10 cellular contexts compared by ENCODE assay signal in the genomic region with DNA sequence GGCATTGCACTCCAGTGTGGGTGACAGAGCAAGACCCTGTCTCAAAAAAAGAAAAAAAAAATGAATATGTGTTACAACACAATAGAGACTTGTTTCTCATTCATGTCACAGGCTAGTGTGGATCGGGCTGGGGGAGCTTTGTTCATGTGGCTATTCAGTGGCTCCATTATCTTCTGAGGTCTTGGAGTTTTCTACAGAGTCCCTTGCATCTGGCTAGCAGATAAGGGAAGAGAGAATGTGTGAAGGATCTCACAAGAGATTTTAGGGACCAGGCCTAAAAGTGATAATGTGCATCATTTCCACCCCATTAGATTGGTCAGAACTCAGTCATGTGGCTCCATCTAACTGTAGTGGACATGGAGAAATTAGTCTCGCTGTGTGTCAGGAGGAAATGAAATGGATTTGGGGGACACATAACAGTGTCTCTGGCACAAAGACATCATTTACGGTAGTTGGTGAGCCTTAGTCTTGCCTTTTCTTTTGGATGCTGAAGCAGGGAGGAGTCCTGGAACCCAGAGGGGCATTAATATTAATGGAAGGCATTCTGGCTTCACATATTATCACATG. TPM values are rescaled to one million over a fixed set of nuclear protein-coding genes. Genes with fewer than 3 reads are reported as not detected.
DNase-seq lines count a peak whose midpoint lies in the region; ATAC-seq and TF ChIP-seq lines count a peak whose summit lies in the region.
"Had no signal": no experiment of that assay in that cellular context is flagged by ENCODE, and none has a peak within 500 bp of the region (broad histone marks: within the 10 kb centered on the region; RNA-seq: fewer than 3 reads in every experiment).

No MANE protein-coding gene starts in this region.

- WGBS in right cardiac atrium: 86% methylated on average over 3 of the region's 3 CpGs

- H3K4me1 ChIP-seq in right cardiac atrium (ENCODE audit: control insufficient read depth, insufficient read depth, low read length): peaks cover 13% of the 10 kb centered on the region
- H3K4me1 ChIP-seq in mucosa of rectum (ENCODE audit: control insufficient read depth in 2 of 2, insufficient read depth in 2 of 2, low read length in 2 of 2): peaks cover 28 to 33% of the 10 kb centered on the region in 2 donors
- H3K4me1 ChIP-seq in vagina: peaks cover 25% of the 10 kb centered on the region
- H3K4me1 ChIP-seq: neural progenitor cell had no signal

- TF ChIP-seq POLR2A in vagina (IDR thresholded peaks at IDR 0.05): no peak

- H3K9me3 ChIP-seq in right cardiac atrium (ENCODE audit: control insufficient read depth, low read length) (no peaks in the 10 kb centered on the region), mucosa of rectum (ENCODE audit: control insufficient read depth in 2 of 2, low read length in 2 of 2) (no peaks in the 10 kb centered on the region), vagina (no peaks in the 10 kb centered on the region)

- in situ Hi-C loops in brain microvascular endothelial cell (cut with HindIII; ENCODE audit: low pct_ligation_motif_present, low sequenced_read_pairs): no loop called here

- ATAC-seq in right cardiac atrium (no peak), Right ventricle myocardium inferior (no peak), GM21786 (IDR thresholded peaks at IDR 0.05; ENCODE audit: unreplicated experiment) (no peak)

- H3K4me3 ChIP-seq in right cardiac atrium (ENCODE audit: low read length): no peak overlapping the region
- H3K4me3 ChIP-seq in brain microvascular endothelial cell (ENCODE audit: low read depth, low read length): no peak overlapping the region
- H3K4me3 ChIP-seq in mucosa of rectum (ENCODE audit: low read length in 2 of 2): peak overlapping the region in 1 of 2 donors; percentile 3
- no peak overlapping the region for H3K4me3 ChIP-seq in vagina
- H3K4me3 ChIP-seq: neural progenitor cell had no signal

- peaks cover 38% of the 10 kb centered on the region for H3K36me3 ChIP-seq in brain microvascular endothelial cell (replicated peaks)
- H3K36me3 ChIP-seq in mucosa of rectum (ENCODE audit: control insufficient read depth in 2 of 2, insufficient read depth in 2 of 2, low read length in 2 of 2): peaks cover 33 to 42% of the 10 kb centered on the region in 2 donors
- peaks cover 0 to 60% of the 10 kb centered on the region in 2 donors for H3K36me3 ChIP-seq in vagina
- H3K36me3 ChIP-seq: neural progenitor cell had no signal

- TF ChIP-seq CTCF in brain microvascular endothelial cell (IDR thresholded peaks at IDR 0.05; ENCODE audit: low read depth, low read length, missing control alignments) (no peak), vagina (IDR thresholded peaks at IDR 0.05) (no peak)

- H3K27ac ChIP-seq in right cardiac atrium (ENCODE audit: low read length) (peak overlapping the region; percentile 77), brain microvascular endothelial cell (peak overlapping the region; percentile 98), mucosa of rectum (ENCODE audit: low read depth in 2 of 2, low read length in 2 of 2) (peak overlapping the region; percentile 82 to 86), vagina (peak overlapping the region; percentile 74)
- H3K27ac ChIP-seq: neural progenitor cell had no signal

- no peaks in the 10 kb centered on the region for H3K27me3 ChIP-seq in right cardiac atrium (ENCODE audit: control insufficient read depth, insufficient read depth)
- no peaks in the 10 kb centered on the region for H3K27me3 ChIP-seq in brain microvascular endothelial cell (replicated peaks)
- no peaks in the 10 kb centered on the region for H3K27me3 ChIP-seq in mucosa of rectum (ENCODE audit: control insufficient read depth in 2 of 2, insufficient read depth in 2 of 2, low read length in 2 of 2)
- no peaks in the 10 kb centered on the region for H3K27me3 ChIP-seq in vagina
- H3K27me3 ChIP-seq: neural progenitor cell had no signal

- DNase-seq in right cardiac atrium (no peak), Right ventricle myocardium inferior (ENCODE audit: missing footprints) (no peak), brain microvascular endothelial cell (no peak), vagina (ENCODE audit: extremely low spot score in 2 of 2) (no peak), NCI-H748 (lab: John Stamatoyannopoulos, UW; ENCODE audit: unreplicated experiment) (no peak), pons (ENCODE audit: low spot score) (no peak)
- DNase-seq: DMS 273 treated with DMSO at 0.1 percent for 48 hours had no signal

- peak overlapping the region in 1 of 2 donors; percentile 27 for H3K9ac ChIP-seq in mucosa of rectum (ENCODE audit: low read depth in 1 of 2, low read length in 2 of 2)
- H3K9ac ChIP-seq: neural progenitor cell had no signal

- intact Hi-C loops in right cardiac atrium (cut with DNase I) (loop anchor here in 2 of 4 donors (5.0 to 10.0 kb wide), 3 partner anchors 33 to 216 kb away; a partner anchor contains a TSS), Right ventricle myocardium inferior (cut with DNase I) (no loop called here), vagina (cut with DNase I) (loop anchor here (5.0 kb wide), 1 partner anchor 33 kb away; a partner anchor contains a TSS)

RNA-seq across cellular contexts. Expression of a gene that starts 32.4 kb away (rescaled TPM):
- 1 to 10 TPM; 5.3 to 6.8 (median 5.8) TPM for total RNA-seq in right cardiac atrium
- 3.6 TPM for polyA plus RNA-seq in right cardiac atrium
- 6.2 TPM for total RNA-seq in Right ventricle myocardium inferior
- total RNA-seq in vagina: 8.3 TPM

RNA-seq across cellular contexts. Expression of a gene that starts 34.6 kb away (rescaled TPM):
- total RNA-seq in right cardiac atrium (100 to 1,000 TPM; 232 to 310 (median 267) TPM), Right ventricle myocardium inferior (218 TPM), vagina (144 TPM)
- 134 TPM for polyA plus RNA-seq in right cardiac atrium
